Comparison of ENCODE assay signal across 8 cellular contexts in the genomic region with DNA sequence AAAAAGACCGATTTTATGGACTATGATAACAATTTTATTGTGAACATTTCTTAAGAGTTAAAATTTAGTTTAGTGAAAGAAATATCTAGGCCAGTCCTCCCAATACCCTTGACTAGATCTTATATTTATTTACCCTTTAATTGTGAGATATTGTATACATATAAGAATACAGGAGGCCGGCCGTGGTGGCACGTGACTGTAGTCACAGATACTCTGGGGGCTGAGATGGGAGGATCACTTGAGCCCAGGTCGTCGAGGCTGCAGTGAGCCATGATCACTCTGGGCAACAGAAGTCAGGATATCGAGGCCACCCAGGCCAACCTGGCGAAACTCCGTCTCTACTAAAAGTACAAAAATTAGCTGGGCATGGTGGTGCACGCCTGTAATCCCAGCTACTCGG. TPM values are rescaled to one million over a fixed set of nuclear protein-coding genes. Genes with fewer than 3 reads are reported as not detected.
DNase-seq lines count a peak whose midpoint lies in the region; ATAC-seq and TF ChIP-seq lines count a peak whose summit lies in the region.

No MANE protein-coding gene starts in this region.

- peak; percentile 64 for DNase-seq in activated CD8-positive, alpha-beta memory T cell treated with anti-CD3 and anti-CD28 coated beads, Interleukin-2, amount 50 U/mL, for 48 hours
- no peak for DNase-seq in activated CD8-positive, alpha-beta memory T cell treated with anti-CD3 and anti-CD28 coated beads for 24 hours
- DNase-seq in immature natural killer cell (no peak), AG08396 (ENCODE audit: low spot score) (no peak), NCI-H524 (lab: John Stamatoyannopoulos, UW) (no peak)

- peaks cover 7 to 14% (median 11%) of the 10 kb centered on the region in 3 donors for H3K27me3 Mint-ChIP-seq in immature natural killer cell (ENCODE audit: low read depth in 3 of 3)

- ATAC-seq in GM18861 (IDR thresholded peaks at IDR 0.05; ENCODE audit: unreplicated experiment), result no peak

- peak overlapping the region; percentile 82 to 94 (median 92) for H3K4me3 Mint-ChIP-seq in immature natural killer cell

- H3K9me3 Mint-ChIP-seq in immature natural killer cell, result no peaks in the 10 kb centered on the region

- H3K27ac Mint-ChIP-seq in immature natural killer cell, result peak overlapping the region; percentile 88 to 98 (median 91)

- peaks cover 11% of the 10 kb centered on the region for H3K36me3 ChIP-seq in thymus (ENCODE audit: control insufficient read depth, insufficient read depth)

- H3K4me1 Mint-ChIP-seq in immature natural killer cell, result peaks cover 43% of the 10 kb centered on the region in 2 donors

- H3K27me3 ChIP-seq in thymus (ENCODE audit: control insufficient read depth, insufficient read depth), result no peaks in the 10 kb centered on the region

- H3K27ac ChIP-seq in thymus (ENCODE audit: low read depth), result peak overlapping the region; percentile 92

- H3K4me3 ChIP-seq in WI38 (ENCODE audit: low read depth, low read length) (peak overlapping the region; percentile 98), thymus (ENCODE audit: low read length) (no peak overlapping the region)

- 84% methylated on average over 11 of the region's 11 CpGs for WGBS in thymus

- no peak for TF ChIP-seq CTCF in WI38 (IDR thresholded peaks at IDR 0.05; ENCODE audit: low read depth, low read length)

- peaks cover 17% of the 10 kb centered on the region for H3K4me1 ChIP-seq in thymus (ENCODE audit: control insufficient read depth, insufficient read depth, low read length)

- H3K9me3 ChIP-seq in thymus (ENCODE audit: control insufficient read depth), result no peaks in the 10 kb centered on the region

- peaks cover 0 to 23% (median 12%) of the 10 kb centered on the region in 3 donors for H3K36me3 Mint-ChIP-seq in immature natural killer cell

RNA-seq across cellular contexts. Expression of gene RMDN3, which starts 0.8 kb away (rescaled TPM):
- polyA plus RNA-seq in immature natural killer cell (100 to 1,000 TPM in 2 of 3 donors, 10 to 100 TPM in 1; 44.6 to 118 (median 110) TPM), thymus (27.0 TPM)

RNA-seq across cellular contexts. Expression of gene GCHFR, which starts 8.0 kb away (rescaled TPM):
- polyA plus RNA-seq in immature natural killer cell (100 to 1,000 TPM; 183 to 303 (median 230) TPM), thymus (33.7 TPM)

RNA-seq across cellular contexts. Expression of gene C15orf62, which starts 14.0 kb away (rescaled TPM):
- polyA plus RNA-seq in immature natural killer cell (under 1 TPM in 2 of 3 donors, not detected in 1; 0.08 to 0.12 TPM), thymus (1.8 TPM)

RNA-seq across cellular contexts. Expression of gene ZFYVE19, which starts 51.1 kb away (rescaled TPM):
- polyA plus RNA-seq in immature natural killer cell (10 to 100 TPM; 12.8 to 22.0 (median 20.9) TPM), thymus (43.5 TPM)

RNA-seq across cellular contexts. Expression of gene DNAJC17, which starts 51.5 kb away (rescaled TPM):
- polyA plus RNA-seq in immature natural killer cell, result 10 to 100 TPM; 25.6 to 62.8 (median 34.7) TPM
- 62.9 TPM for polyA plus RNA-seq in thymus
